13 cellular contexts compared by ENCODE assay signal in the genomic region with DNA sequence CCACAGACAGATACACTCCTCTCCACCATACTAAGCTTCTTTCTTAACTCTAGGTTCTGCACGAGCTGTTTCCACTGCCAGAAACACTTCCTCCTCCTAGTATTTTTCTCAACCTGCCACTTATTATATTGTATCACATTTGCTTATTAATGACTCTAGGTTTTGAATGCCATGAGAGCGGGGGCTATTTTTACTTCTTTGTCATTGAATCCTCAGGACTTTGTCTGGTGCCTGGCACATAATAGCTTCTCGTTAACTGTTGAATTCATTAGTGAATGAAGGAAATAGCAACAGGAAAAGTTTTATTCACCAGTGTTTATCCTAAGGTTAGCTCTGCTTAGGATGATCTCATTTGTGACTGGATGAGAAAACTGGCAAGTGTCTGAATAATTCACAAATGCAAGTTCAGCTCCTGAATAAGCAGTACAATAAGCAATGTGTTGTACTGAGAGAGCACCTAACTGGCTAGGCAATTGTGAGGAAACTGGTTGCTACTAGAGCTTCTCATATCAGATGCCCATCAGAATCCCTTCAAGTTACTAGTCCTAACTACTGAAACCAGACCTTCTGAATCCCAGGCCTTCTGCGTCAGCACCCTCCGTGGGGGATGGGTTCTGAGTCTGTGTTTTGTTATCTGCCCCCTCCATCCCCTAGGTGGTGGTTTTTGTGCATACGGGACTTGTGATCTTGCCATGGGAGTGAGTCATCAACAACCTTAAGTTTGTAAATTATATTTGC.
DNase-seq lines count a peak whose midpoint lies in the region; ATAC-seq, FAIRE-seq and TF ChIP-seq lines count a peak whose summit lies in the region.
"Had no signal": no experiment of that assay in that cellular context is flagged by ENCODE, and none has a peak within 500 bp of the region (broad histone marks: within the 10 kb centered on the region; RNA-seq: fewer than 3 reads in every experiment).

No MANE protein-coding gene starts in this region.

- no peaks in the 10 kb centered on the region for H3K79me2 ChIP-seq in keratinocyte (ENCODE audit: control insufficient read depth, insufficient read depth, low read length)

- in situ Hi-C loops in astrocyte of the spinal cord (cut with HindIII; ENCODE audit: low sequenced_read_pairs) = no loop called here

- H3K9me3 ChIP-seq in A673 (ENCODE audit: low read depth, low read length, poor library complexity, severe bottlenecking) (no peaks in the 10 kb centered on the region), keratinocyte (ENCODE audit: control insufficient read depth, low read depth, low read length) (no peaks in the 10 kb centered on the region)
- H3K9me3 ChIP-seq: upper lobe of right lung had no signal

- no peaks in the 10 kb centered on the region for H4K20me1 ChIP-seq in keratinocyte (ENCODE audit: control insufficient read depth, extremely low read depth, insufficient read depth, low read length)

- no TSS peak for BruUV-seq in A673 (replicated peaks; lab: Mats Ljungman, UMichigan)

- FAIRE-seq in keratinocyte (lab: Jason Lieb, UNC) = peak; percentile 71
- FAIRE-seq: GM12878 had no signal

- intact Hi-C loops in A673 (cut with micrococcal nuclease; ENCODE audit: unreplicated experiment) = no loop called here

- no peak overlapping the region for H2AFZ ChIP-seq in keratinocyte (ENCODE audit: control insufficient read depth, low read length)

- no peak overlapping the region for H3K4me2 ChIP-seq in keratinocyte (ENCODE audit: control insufficient read depth, extremely low read depth, insufficient read depth, low read depth, low read length)

- ATAC-seq in GM21381 (IDR thresholded peaks at IDR 0.05; ENCODE audit: unreplicated experiment) (no peak), GM18907 (IDR thresholded peaks at IDR 0.05; ENCODE audit: unreplicated experiment) (no peak)
- ATAC-seq: GM12878, upper lobe of right lung had no signal

- no peaks in the 10 kb centered on the region for H3K36me3 ChIP-seq in A673 (ENCODE audit: insufficient read depth, low read length, poor library complexity, severe bottlenecking)
- no peaks in the 10 kb centered on the region for H3K36me3 ChIP-seq in keratinocyte (ENCODE audit: control insufficient read depth in 2 of 2, extremely low read depth in 1 of 2, insufficient read depth in 2 of 2, low read length in 2 of 2)
- H3K36me3 ChIP-seq: brain microvascular endothelial cell, upper lobe of right lung had no signal

- H3K27ac ChIP-seq in A673 (ENCODE audit: low read depth, low read length, poor library complexity, severe bottlenecking) (no peak overlapping the region), keratinocyte (ENCODE audit: control insufficient read depth, insufficient read depth, low read length) (no peak overlapping the region)
- H3K27ac ChIP-seq: brain microvascular endothelial cell, upper lobe of right lung had no signal

- peaks cover 8% of the 10 kb centered on the region for H3K4me1 ChIP-seq in A673 (ENCODE audit: insufficient read depth, low read length, poor library complexity, severe bottlenecking)
- no peaks in the 10 kb centered on the region for H3K4me1 ChIP-seq in keratinocyte (ENCODE audit: control insufficient read depth, extremely low read depth, insufficient read depth, low read length)
- H3K4me1 ChIP-seq: upper lobe of right lung had no signal

- no peaks in the 10 kb centered on the region for H3K9me1 ChIP-seq in keratinocyte (ENCODE audit: control insufficient read depth, extremely low read depth, insufficient read depth, low read length)

- H3K27me3 ChIP-seq in A673 (replicated peaks; ENCODE audit: insufficient read depth, low read depth, low read length, poor library complexity) (no peaks in the 10 kb centered on the region), keratinocyte (ENCODE audit: control insufficient read depth, extremely low read depth, insufficient read depth, low read length) (no peaks in the 10 kb centered on the region)
- H3K27me3 ChIP-seq: brain microvascular endothelial cell, upper lobe of right lung had no signal

- H3K4me3 ChIP-seq in A673 (ENCODE audit: low read depth, low read length, poor library complexity, severe bottlenecking) (no peak overlapping the region), astrocyte of the spinal cord (ENCODE audit: low read depth, low read length) (no peak overlapping the region), keratinocyte (ENCODE audit: control insufficient read depth in 2 of 3, extremely low read depth in 1 of 3, insufficient read depth in 2 of 3, low read depth in 1 of 3, low read length in 3 of 3) (no peak overlapping the region)
- H3K4me3 ChIP-seq: GM12878, lung, upper lobe of right lung had no signal

- TF ChIP-seq CTCF in A673 (conservative IDR thresholded peaks at IDR 0.05; ENCODE audit: low read depth, low read length) (no peak), astrocyte of the spinal cord (IDR thresholded peaks at IDR 0.05; ENCODE audit: low read depth, low read length) (no peak), keratinocyte (optimal IDR thresholded peaks at IDR 0.05 in 1 of 3, IDR thresholded peaks at IDR 0.05 in 1 of 3, conservative IDR thresholded peaks at IDR 0.05 in 1 of 3; ENCODE audit: extremely low read depth in 1 of 3, insufficient read depth in 2 of 3, low read length in 3 of 3) (no peak)

- CTCF ChIA-PET in A673 (lab: Charles Lee) (no interaction called here), HEK293T (lab: Yijun Ruan, JAX) (no interaction called here)

- POLR2A ChIA-PET in A673 (lab: Charles Lee; ENCODE audit: low non-redundant PET) (no interaction called here), HEK293T (lab: Yijun Ruan, JAX) (no interaction called here)

- DNase-seq in A673 (ENCODE audit: low spot score) (peak; percentile 34), HEK293T (ENCODE audit: extremely low spot score) (peak; percentile 12), astrocyte of the spinal cord (ENCODE audit: low read depth, low spot score) (peak; percentile 7), keratinocyte (ENCODE audit: low read depth, low spot score) (no peak), NCI-H1930 (lab: John Stamatoyannopoulos, UW) (no peak), anterior cingulate cortex (lab: John Stamatoyannopoulos, UW) (no peak)
- DNase-seq: brain microvascular endothelial cell, NCI-H524, upper lobe of right lung had no signal

- no peak overlapping the region for H3K9ac ChIP-seq in keratinocyte (ENCODE audit: control insufficient read depth, extremely low read depth, insufficient read depth, low read length)

- dilution Hi-C loops in keratinocyte (cut with MboI; ENCODE audit: extremely low pct_ligation_motif_present, low sequenced_read_pairs) = no loop called here

TF ChIP-seq in HEK293T, 16 proteins besides CTCF, POLR2A, EP300 and RAD21:
- TF ChIP-seq SP1 (IDR thresholded peaks at IDR 0.05) (no peak), FOXA1 (IDR thresholded peaks at IDR 0.05) (no peak), LEF1 (IDR thresholded peaks at IDR 0.05; ENCODE audit: borderline replicate concordance) (no peak), NFRKB (IDR thresholded peaks at IDR 0.05) (no peak), ELF4 (IDR thresholded peaks at IDR 0.05) (no peak), SUZ12 (IDR thresholded peaks at IDR 0.05) (no peak), HDGF (IDR thresholded peaks at IDR 0.05; ENCODE audit: borderline replicate concordance) (no peak), BHLHE40 (IDR thresholded peaks at IDR 0.05; ENCODE audit: borderline replicate concordance) (no peak), FOXM1 (IDR thresholded peaks at IDR 0.05; ENCODE audit: borderline replicate concordance) (no peak), L3MBTL2 (conservative IDR thresholded peaks at IDR 0.05) (no peak), FOXK2 (IDR thresholded peaks at IDR 0.05) (no peak), TARDBP (IDR thresholded peaks at IDR 0.05) (no peak), ZNF384 (IDR thresholded peaks at IDR 0.05) (no peak)
TF ChIP-seq in HEK293T: peak in this region for 0.

Comparison
In these comparisons a context has a peak if more than half of its experiments do, and no peak if none do; other contexts are left out.
1. DNase-seq: peak in A673 (single experiment), HEK293T (single experiment) and astrocyte of the spinal cord (single experiment); none in keratinocyte (single experiment), NCI-H1930 (0 of 2) and anterior cingulate cortex (0 of 58).